In genomic region chr1:108601708-108602410, GRCh38 we compare ENCODE assay signal across 22 cellular contexts.
"Had no signal": no experiment of that assay in that cellular context is flagged by ENCODE, and none has a peak within 500 bp of the region (broad histone marks: within the 10 kb centered on the region; RNA-seq: fewer than 3 reads in every experiment).

No MANE protein-coding gene starts in this region.

- H3K27ac Mint-ChIP-seq: activated B cell treated with CpG ODN at 0.5 μM for 24 hours; activated naive CD4-positive, alpha-beta T cell treated with anti-CD3 and anti-CD28 coated beads for 36 hours; activated naive CD8-positive, alpha-beta T cell treated with anti-CD3 and anti-CD28 coated beads, Interleukin-2, amount 10 ng/mL, durations not matched to agents 7 days and 5 days; activated T-cell treated with anti-CD3 and anti-CD28 coated beads, Interleukin-2, amount 50 U/mL, for 72 hours; endodermal cell; stimulated activated memory B cell treated with anti-CD40 and anti-IgM and Interleukin-4, amounts not matched to agents 10 μg/mL and 1 μg/mL and 100 μg/mL, for 72 hours; T-helper 1 cell treated with Interleukin-12 subunit alpha and Interleukin-12 subunit beta and Interleukin-4 antibody, amounts not matched to agents 30 μg/mL and 1 μg/mL, for 36 hours had no signal

- H3K4me3 ChIP-seq: esophagus squamous epithelium, left lung, testis, uterus had no signal

- H3K4me1 Mint-ChIP-seq: activated B cell treated with CpG ODN at 0.5 μM for 24 hours had no signal

- DNase-seq: activated B cell treated with CpG ODN at 0.5 μM for 24 hours; activated CD4-positive, alpha-beta T cell treated with anti-CD3 and anti-CD28 coated beads for 4 hours; activated CD4-positive, alpha-beta T cell treated with anti-CD3 and anti-CD28 coated beads, Interleukin-2, amount 50 U/mL, for 48 hours; activated effector memory CD4-positive, alpha-beta T cell treated with Interleukin-2 at 50 U/mL for 16 hours; activated naive CD4-positive, alpha-beta T cell treated with anti-CD3 and anti-CD28 coated beads for 36 hours; activated naive CD8-positive, alpha-beta T cell treated with anti-CD3 and anti-CD28 coated beads, Interleukin-2, amount 10 ng/mL, durations not matched to agents 7 days and 5 days; activated T-cell treated with anti-CD3 and anti-CD28 coated beads, Interleukin-2, amount 50 U/mL, for 72 hours; amniotic stem cell; cortex of kidney; endodermal cell; esophagus squamous epithelium; left lung; mammary epithelial cell; occipital lobe; small intestine; stimulated activated CD4-positive, alpha-beta T cell treated with anti-CD3 and anti-CD28 coated beads, Interleukin-2, amount 100 ng/mL, for 24 hours; testis; trophoblast cell; uterus had no signal

- ATAC-seq: activated T-cell treated with anti-CD3 and anti-CD28 coated beads, Interleukin-2, amount 50 U/mL, for 72 hours; left lung; sciatic nerve; stimulated activated memory B cell treated with anti-CD40 and anti-IgM and Interleukin-4, amounts not matched to agents 10 μg/mL and 1 μg/mL and 100 μg/mL, for 72 hours had no signal

- H3K9me3 Mint-ChIP-seq: activated B cell treated with CpG ODN at 0.5 μM for 24 hours; activated naive CD4-positive, alpha-beta T cell treated with anti-CD3 and anti-CD28 coated beads for 36 hours; activated naive CD8-positive, alpha-beta T cell treated with anti-CD3 and anti-CD28 coated beads, Interleukin-2, amount 10 ng/mL, durations not matched to agents 7 days and 5 days; activated T-cell treated with anti-CD3 and anti-CD28 coated beads, Interleukin-2, amount 50 U/mL, for 72 hours; endodermal cell; stimulated activated memory B cell treated with anti-CD40 and anti-IgM and Interleukin-4, amounts not matched to agents 10 μg/mL and 1 μg/mL and 100 μg/mL, for 72 hours; T-helper 1 cell treated with Interleukin-12 subunit alpha and Interleukin-12 subunit beta and Interleukin-4 antibody, amounts not matched to agents 30 μg/mL and 1 μg/mL, for 36 hours had no signal

- H3K9me3 ChIP-seq: esophagus squamous epithelium, left lung, testis, uterus had no signal

- H3K27me3 Mint-ChIP-seq: activated B cell treated with CpG ODN at 0.5 μM for 24 hours; activated naive CD8-positive, alpha-beta T cell treated with anti-CD3 and anti-CD28 coated beads, Interleukin-2, amount 10 ng/mL, durations not matched to agents 7 days and 5 days; stimulated activated memory B cell treated with anti-CD40 and anti-IgM and Interleukin-4, amounts not matched to agents 10 μg/mL and 1 μg/mL and 100 μg/mL, for 72 hours had no signal

- H3K27me3 ChIP-seq: esophagus squamous epithelium, left lung, testis, uterus had no signal

- H3K36me3 ChIP-seq: uterus had no signal

- H3K4me3 Mint-ChIP-seq: activated B cell treated with CpG ODN at 0.5 μM for 24 hours; activated naive CD4-positive, alpha-beta T cell treated with anti-CD3 and anti-CD28 coated beads for 36 hours; activated naive CD8-positive, alpha-beta T cell treated with anti-CD3 and anti-CD28 coated beads, Interleukin-2, amount 10 ng/mL, durations not matched to agents 7 days and 5 days; activated T-cell treated with anti-CD3 and anti-CD28 coated beads, Interleukin-2, amount 50 U/mL, for 72 hours; endodermal cell; stimulated activated memory B cell treated with anti-CD40 and anti-IgM and Interleukin-4, amounts not matched to agents 10 μg/mL and 1 μg/mL and 100 μg/mL, for 72 hours; T-helper 1 cell treated with Interleukin-12 subunit alpha and Interleukin-12 subunit beta and Interleukin-4 antibody, amounts not matched to agents 30 μg/mL and 1 μg/mL, for 36 hours had no signal

- H3K4me1 ChIP-seq: testis, uterus had no signal

- H3K27ac ChIP-seq: esophagus squamous epithelium, left lung, testis, uterus had no signal
